Comparison of ENCODE assay signal across 10 cellular contexts in the genomic region with DNA sequence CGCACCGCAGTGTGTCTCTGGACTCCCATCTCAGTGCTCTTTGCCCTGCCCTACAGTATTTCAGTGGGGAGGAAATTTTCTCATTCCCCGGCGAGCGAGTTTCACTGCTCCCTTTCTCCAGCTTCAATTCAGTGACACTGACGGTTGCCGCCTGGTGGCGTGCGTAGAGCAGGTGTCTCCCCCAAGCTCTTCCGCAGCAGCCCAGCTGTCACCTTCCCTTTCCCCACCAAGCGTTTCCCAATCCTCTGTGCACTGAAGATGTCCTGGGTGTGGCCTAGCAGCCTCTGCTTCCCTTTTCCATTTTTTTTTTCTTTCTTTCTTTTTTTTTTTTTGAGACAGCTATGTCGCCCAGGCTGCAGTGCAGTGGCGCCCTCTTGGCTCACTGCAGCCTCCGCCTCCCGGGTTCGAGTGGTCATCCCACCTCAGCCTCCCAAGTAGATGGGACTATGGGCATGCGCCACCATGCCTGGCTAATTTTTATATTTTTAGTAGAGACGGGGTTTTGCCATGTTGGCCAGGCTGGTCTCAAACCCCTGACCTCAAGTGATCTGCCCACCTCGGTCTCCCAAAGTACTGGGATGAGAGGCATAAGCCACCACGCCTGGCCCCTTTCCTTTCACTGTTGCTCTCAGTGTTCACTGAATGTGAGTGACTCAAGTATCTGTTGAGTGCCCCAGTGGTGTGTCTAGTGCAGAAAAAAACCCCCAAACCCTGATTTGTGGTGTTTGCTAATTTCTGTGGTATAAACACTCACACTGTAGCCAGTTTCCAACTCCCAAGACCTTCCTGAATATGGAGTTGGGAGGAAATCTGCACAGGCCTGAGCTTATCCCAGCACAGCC. TPM values are rescaled to one million over a fixed set of nuclear protein-coding genes. Genes with fewer than 3 reads are reported as not detected.
DNase-seq lines count a peak whose midpoint lies in the region; ATAC-seq and TF ChIP-seq lines count a peak whose summit lies in the region.
"Had no signal": no experiment of that assay in that cellular context is flagged by ENCODE, and none has a peak within 500 bp of the region (broad histone marks: within the 10 kb centered on the region; RNA-seq: fewer than 3 reads in every experiment).

No MANE protein-coding gene starts in this region.

- H3K27me3 Mint-ChIP-seq in stimulated activated memory B cell treated with anti-CD40 and anti-IgM and Interleukin-4, amounts not matched to agents 10 μg/mL and 1 μg/mL and 100 μg/mL, for 72 hours: no peaks in the 10 kb centered on the region

- H3K36me3 Mint-ChIP-seq in stimulated activated memory B cell treated with anti-CD40 and anti-IgM and Interleukin-4, amounts not matched to agents 10 μg/mL and 1 μg/mL and 100 μg/mL, for 72 hours: peaks cover 58% of the 10 kb centered on the region
- H3K36me3 Mint-ChIP-seq: mesothelial cell of epicardium had no signal

- no peak for TF ChIP-seq EP300 in SK-N-SH (IDR thresholded peaks at IDR 0.05; ENCODE audit: borderline replicate concordance in 1 of 2, low read depth in 1 of 2, low read length in 1 of 2)

- no peaks in the 10 kb centered on the region for H3K9me3 Mint-ChIP-seq in stimulated activated memory B cell treated with anti-CD40 and anti-IgM and Interleukin-4, amounts not matched to agents 10 μg/mL and 1 μg/mL and 100 μg/mL, for 72 hours
- H3K9me3 Mint-ChIP-seq: mesothelial cell of epicardium had no signal

- H3K4me2 ChIP-seq in SK-N-SH: no peak overlapping the region
- H3K4me2 ChIP-seq: KMS-11 had no signal

- H3K4me1 Mint-ChIP-seq in stimulated activated memory B cell treated with anti-CD40 and anti-IgM and Interleukin-4, amounts not matched to agents 10 μg/mL and 1 μg/mL and 100 μg/mL, for 72 hours: peaks cover 82% of the 10 kb centered on the region

- peak; percentile 4; the same call in 1 of the 2 replicates for TF ChIP-seq RAD21 in SK-N-SH (IDR thresholded peaks at IDR 0.05; ENCODE audit: low read length)

- DNase-seq in SK-N-SH: no peak
- DNase-seq in NCI-H69 (lab: John Stamatoyannopoulos, UW): peak; percentile 50
- no peak for DNase-seq in foreskin keratinocyte
- DNase-seq in NCI-H2029 treated with DMSO at 0.1 percent for 48 hours (lab: John Stamatoyannopoulos, UW): no peak
- DNase-seq in DMS79 treated with DMSO at 0.1 percent for 48 hours (lab: John Stamatoyannopoulos, UW): no peak

- WGBS in SK-N-SH (ENCODE audit: low lambda C conversion rate): 90% methylated on average over 20 of the region's 20 CpGs

- no peak overlapping the region for H3K4me3 ChIP-seq in SK-N-SH (ENCODE audit: low read depth in 2 of 2, low read length in 1 of 2)

- no peaks in the 10 kb centered on the region for H3K9me2 ChIP-seq in SK-N-SH

- H3K79me2 ChIP-seq in SK-N-SH (ENCODE audit: insufficient read depth): no peaks in the 10 kb centered on the region

- no peaks in the 10 kb centered on the region for H3K9me3 ChIP-seq in SK-N-SH

- ATAC-seq in SK-N-SH treated with all-trans-retinoic acid at 6 μM for 48 hours: no peak
- peak; percentile 43 for ATAC-seq in foreskin keratinocyte
- ATAC-seq in stimulated activated memory B cell treated with anti-CD40 and anti-IgM and Interleukin-4, amounts not matched to agents 10 μg/mL and 1 μg/mL and 100 μg/mL, for 72 hours: no peak
- no peak for ATAC-seq in HG03025 (IDR thresholded peaks at IDR 0.05; ENCODE audit: low FRiP score, unreplicated experiment)

- peak overlapping the region; percentile 85 for H3K27ac Mint-ChIP-seq in stimulated activated memory B cell treated with anti-CD40 and anti-IgM and Interleukin-4, amounts not matched to agents 10 μg/mL and 1 μg/mL and 100 μg/mL, for 72 hours
- H3K27ac Mint-ChIP-seq: mesothelial cell of epicardium had no signal

- no peak overlapping the region for H3K27ac ChIP-seq in SK-N-SH (ENCODE audit: low read depth in 2 of 2, low read length in 1 of 2)
- H3K27ac ChIP-seq in foreskin keratinocyte: no peak overlapping the region
- H3K27ac ChIP-seq: KMS-11 had no signal

- H3K4me3 Mint-ChIP-seq in stimulated activated memory B cell treated with anti-CD40 and anti-IgM and Interleukin-4, amounts not matched to agents 10 μg/mL and 1 μg/mL and 100 μg/mL, for 72 hours: no peak overlapping the region
- H3K4me3 Mint-ChIP-seq: mesothelial cell of epicardium had no signal

- no peak for TF ChIP-seq CTCF in SK-N-SH (IDR thresholded peaks at IDR 0.05)
- peak; percentile 33 for TF ChIP-seq CTCF in foreskin keratinocyte (conservative IDR thresholded peaks at IDR 0.05)

- H3K4me1 ChIP-seq in SK-N-SH (ENCODE audit: control insufficient read depth in 1 of 2, insufficient read depth in 2 of 2, low read depth in 1 of 2, low read length in 1 of 2): no peaks in the 10 kb centered on the region; a peak in 1 of 4 replicates
- H3K4me1 ChIP-seq in foreskin keratinocyte: no peaks in the 10 kb centered on the region

- H2AFZ ChIP-seq in SK-N-SH (ENCODE audit: low read depth): no peak overlapping the region

- H3F3A ChIP-seq in SK-N-SH (replicated peaks; ENCODE audit: insufficient read depth): no peaks in the 10 kb centered on the region

- no peaks in the 10 kb centered on the region for H4K20me1 ChIP-seq in SK-N-SH (ENCODE audit: insufficient read depth)

- POLR2A ChIA-PET in SK-N-SH (lab: Yijun Ruan, JAX): no interaction called here

- CTCF ChIA-PET in SK-N-SH (lab: Yijun Ruan, JAX): interaction anchor here (1.1 to 8.8 kb wide), 7 partner anchors 9 to 72 kb away, joined by 3 to 137 read pairs (median 4); no protein-coding TSS in a partner anchor

- no peaks in the 10 kb centered on the region for H3K36me3 ChIP-seq in SK-N-SH (replicated peaks in 1 of 2; ENCODE audit: control insufficient read depth in 1 of 2, insufficient read depth in 2 of 2, low read length in 1 of 2)

- no peak overlapping the region for H3K9ac ChIP-seq in SK-N-SH
- H3K9ac ChIP-seq: KMS-11 had no signal

- H3K27me3 ChIP-seq in SK-N-SH (ENCODE audit: insufficient read depth) (no peaks in the 10 kb centered on the region; the same call in 1 of the 2 replicates), foreskin keratinocyte (peaks cover 16% of the 10 kb centered on the region)

TF ChIP-seq in SK-N-SH, 30 proteins besides CTCF, POLR2A, EP300 and RAD21 (continues in another document):
- TF ChIP-seq FOXJ3 (CRISPR knock-in tag; IDR thresholded peaks at IDR 0.05) (no peak), SIN3A (IDR thresholded peaks at IDR 0.05; ENCODE audit: borderline replicate concordance, low read depth, low read length) (no peak), YY1 (IDR thresholded peaks at IDR 0.05; ENCODE audit: low read depth) (no peak), ELF1 (IDR thresholded peaks at IDR 0.05) (no peak), RFX5 (IDR thresholded peaks at IDR 0.05; ENCODE audit: low read length) (no peak), MEF2A (IDR thresholded peaks at IDR 0.05; ENCODE audit: borderline replicate concordance, low read depth) (no peak), TEAD4 (IDR thresholded peaks at IDR 0.05; ENCODE audit: borderline replicate concordance, insufficient read depth) (no peak), NFIC (IDR thresholded peaks at IDR 0.05; ENCODE audit: borderline replicate concordance) (no peak), EZH2phosphoT487 (IDR thresholded peaks at IDR 0.05; ENCODE audit: borderline replicate concordance, low read depth) (no peak), CHD2 (IDR thresholded peaks at IDR 0.05; ENCODE audit: low read length, partially characterized antibody) (no peak), SMC3 (IDR thresholded peaks at IDR 0.05; ENCODE audit: low read depth, low read length) (no peak), FOSL2 (IDR thresholded peaks at IDR 0.05; ENCODE audit: borderline replicate concordance, low read depth) (no peak), RXRA (IDR thresholded peaks at IDR 0.05; ENCODE audit: borderline replicate concordance, low read depth) (no peak)
- TF ChIP-seq, protein P1, sequence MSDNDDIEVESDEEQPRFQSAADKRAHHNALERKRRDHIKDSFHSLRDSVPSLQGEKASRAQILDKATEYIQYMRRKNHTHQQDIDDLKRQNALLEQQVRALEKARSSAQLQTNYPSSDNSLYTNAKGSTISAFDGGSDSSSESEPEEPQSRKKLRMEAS (IDR thresholded peaks at IDR 0.05; ENCODE audit: low read depth): no peak

TF ChIP-seq in SK-N-SH treated with all-trans-retinoic acid at 6 μM for 48 hours, 23 proteins besides CTCF, POLR2A, EP300 and RAD21 (continues in another document):
- TF ChIP-seq, protein P2, sequence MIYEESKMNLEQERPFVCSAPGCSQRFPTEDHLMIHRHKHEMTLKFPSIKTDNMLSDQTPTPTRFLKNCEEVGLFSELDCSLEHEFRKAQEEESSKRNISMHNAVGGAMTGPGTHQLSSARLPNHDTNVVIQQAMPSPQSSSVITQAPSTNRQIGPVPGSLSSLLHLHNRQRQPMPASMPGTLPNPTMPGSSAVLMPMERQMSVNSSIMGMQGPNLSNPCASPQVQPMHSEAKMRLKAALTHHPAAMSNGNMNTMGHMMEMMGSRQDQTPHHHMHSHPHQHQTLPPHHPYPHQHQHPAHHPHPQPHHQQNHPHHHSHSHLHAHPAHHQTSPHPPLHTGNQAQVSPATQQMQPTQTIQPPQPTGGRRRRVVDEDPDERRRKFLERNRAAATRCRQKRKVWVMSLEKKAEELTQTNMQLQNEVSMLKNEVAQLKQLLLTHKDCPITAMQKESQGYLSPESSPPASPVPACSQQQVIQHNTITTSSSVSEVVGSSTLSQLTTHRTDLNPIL (CRISPR knock-in tag; IDR thresholded peaks at IDR 0.05; ENCODE audit: low read depth): no peak
- TF ChIP-seq, protein P3, sequence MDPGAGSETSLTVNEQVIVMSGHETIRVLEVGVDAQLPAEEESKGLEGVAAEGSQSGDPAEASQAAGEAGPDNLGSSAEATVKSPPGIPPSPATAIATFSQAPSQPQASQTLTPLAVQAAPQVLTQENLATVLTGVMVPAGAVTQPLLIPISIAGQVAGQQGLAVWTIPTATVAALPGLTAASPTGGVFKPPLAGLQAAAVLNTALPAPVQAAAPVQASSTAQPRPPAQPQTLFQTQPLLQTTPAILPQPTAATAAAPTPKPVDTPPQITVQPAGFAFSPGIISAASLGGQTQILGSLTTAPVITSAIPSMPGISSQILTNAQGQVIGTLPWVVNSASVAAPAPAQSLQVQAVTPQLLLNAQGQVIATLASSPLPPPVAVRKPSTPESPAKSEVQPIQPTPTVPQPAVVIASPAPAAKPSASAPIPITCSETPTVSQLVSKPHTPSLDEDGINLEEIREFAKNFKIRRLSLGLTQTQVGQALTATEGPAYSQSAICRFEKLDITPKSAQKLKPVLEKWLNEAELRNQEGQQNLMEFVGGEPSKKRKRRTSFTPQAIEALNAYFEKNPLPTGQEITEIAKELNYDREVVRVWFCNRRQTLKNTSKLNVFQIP (CRISPR knock-in tag; IDR thresholded peaks at IDR 0.05; ENCODE audit: borderline replicate concordance, low read depth): no peak
- TF ChIP-seq PPARA (CRISPR knock-in tag; IDR thresholded peaks at IDR 0.05; ENCODE audit: borderline replicate concordance): no peak

RNA-seq across cellular contexts. Expression of a gene that starts 30.1 kb away (rescaled TPM):
- polyA plus RNA-seq in SK-N-SH (2012; rRNA removed) (0.18 and 0.36 TPM in 2 replicates), foreskin keratinocyte (0.02 and 0.03 TPM in 2 replicates)
- 0.14 and 0.21 TPM in 2 replicates for polyA plus RNA-seq in SK-N-SH (2012; cell fraction: cytosol; rRNA removed)
- 0.12 and 0.14 TPM in 2 replicates for polyA plus RNA-seq in SK-N-SH (2012; cell fraction: nucleus; rRNA removed)
- total RNA-seq in foreskin keratinocyte: 0.07 and 0.14 TPM in 2 replicates

RNA-seq across cellular contexts. Expression of a gene that starts 33.0 kb away (rescaled TPM):
- polyA plus RNA-seq in SK-N-SH (2012; rRNA removed): 14.4 and 15.0 TPM in 2 replicates
- 9.1 and 10.8 TPM in 2 replicates for polyA plus RNA-seq in SK-N-SH (2012; cell fraction: cytosol; rRNA removed)
- 19.8 and 28.7 TPM in 2 replicates for polyA plus RNA-seq in SK-N-SH (2012; cell fraction: nucleus; rRNA removed)
- 22.7 and 24.3 TPM in 2 replicates for total RNA-seq in foreskin keratinocyte
- 7.6 and 7.9 TPM in 2 replicates for polyA plus RNA-seq in foreskin keratinocyte
